13 cellular contexts compared by ENCODE assay signal in genomic region chr6:144528605-144529425, GRCh38.
DNase-seq lines count a peak whose midpoint lies in the region; ATAC-seq, FAIRE-seq and TF ChIP-seq lines count a peak whose summit lies in the region.
"Had no signal": no experiment of that assay in that cellular context is flagged by ENCODE, and none has a peak within 500 bp of the region (broad histone marks: within the 10 kb centered on the region; RNA-seq: fewer than 3 reads in every experiment).

No MANE protein-coding gene starts in this region.

- peaks cover 8% of the 10 kb centered on the region; the same call in 1 of the 2 replicates for H3K27me3 ChIP-seq in BE2C
- H3K27me3 ChIP-seq in iPS-20b (ENCODE audit: insufficient read depth, low read length): no peaks in the 10 kb centered on the region
- H3K27me3 ChIP-seq in pancreas: no peaks in the 10 kb centered on the region

- TF ChIP-seq CTCF in BE2C (IDR thresholded peaks at IDR 0.05; ENCODE audit: low read depth, low read length) (no peak), pancreas (IDR thresholded peaks at IDR 0.05) (no peak)
- TF ChIP-seq CTCF in activated CD8-positive, alpha-beta T cell treated with anti-CD3 and anti-CD28 coated beads for 36 hours (IDR thresholded peaks at IDR 0.05): no peak

- H3K27me3 Mint-ChIP-seq in activated CD8-positive, alpha-beta T cell treated with anti-CD3 and anti-CD28 coated beads for 36 hours: no peaks in the 10 kb centered on the region
- H3K27me3 Mint-ChIP-seq: activated B cell treated with CpG ODN at 0.5 μM for 24 hours had no signal

- H3K36me3 ChIP-seq in BE2C (no peaks in the 10 kb centered on the region), iPS-20b (ENCODE audit: insufficient read depth, low read depth, low read length) (peaks cover 20% of the 10 kb centered on the region), pancreas (peaks cover 0 to 19% (median 4%) of the 10 kb centered on the region in 3 donors)

- ATAC-seq in activated CD8-positive, alpha-beta T cell treated with anti-CD3 and anti-CD28 coated beads for 36 hours: no peak
- ATAC-seq in GM19035 (IDR thresholded peaks at IDR 0.05; ENCODE audit: unreplicated experiment) (no peak), pancreas (no peak)
- ATAC-seq: lower lobe of right lung had no signal

- H3K9ac ChIP-seq in iPS-20b (ENCODE audit: low read depth, low read length): no peak overlapping the region

- 95% methylated on average over 11 of the region's 11 CpGs for WGBS in pancreas, 2 donors

- peaks cover 42% of the 10 kb centered on the region for H3K36me3 Mint-ChIP-seq in activated CD8-positive, alpha-beta T cell treated with anti-CD3 and anti-CD28 coated beads for 36 hours (ENCODE audit: low read depth)

- H3K4me3 Mint-ChIP-seq in activated CD8-positive, alpha-beta T cell treated with anti-CD3 and anti-CD28 coated beads for 36 hours: no peak overlapping the region
- H3K4me3 Mint-ChIP-seq: activated B cell treated with CpG ODN at 0.5 μM for 24 hours had no signal

- no peak for FAIRE-seq in pancreas (lab: Jason Lieb, UNC)

- H3K4me3 ChIP-seq in BE2C (ENCODE audit: low read depth, low read length) (no peak overlapping the region), iPS-20b (ENCODE audit: low read length) (0 out of 2 replicates have a peak overlapping the region, but pooled peaks have one; percentile 9), pancreas (no peak overlapping the region)
- H3K4me3 ChIP-seq: lower lobe of right lung, skin epidermis had no signal

- H3K9me3 ChIP-seq in BE2C (no peaks in the 10 kb centered on the region; the same call in 1 of the 2 replicates), iPS-20b (ENCODE audit: insufficient read depth, low read depth, low read length) (no peaks in the 10 kb centered on the region), pancreas (peaks cover 0 to 2% (median 0%) of the 10 kb centered on the region in 4 donors)
- H3K9me3 ChIP-seq: lower lobe of right lung had no signal

- H3K27ac Mint-ChIP-seq in activated CD8-positive, alpha-beta T cell treated with anti-CD3 and anti-CD28 coated beads for 36 hours: peak overlapping the region; percentile 48
- H3K27ac Mint-ChIP-seq: activated B cell treated with CpG ODN at 0.5 μM for 24 hours had no signal

- H3K27ac ChIP-seq in iPS-20b (ENCODE audit: low read length) (peak overlapping the region; percentile 39), pancreas (no peak overlapping the region)
- H3K27ac ChIP-seq: lower lobe of right lung, skin epidermis had no signal

- POLR2A ChIA-PET in activated CD8-positive, alpha-beta T cell treated with anti-CD3 and anti-CD28 coated beads for 36 hours (lab: Charles Lee): no interaction called here

- no peaks in the 10 kb centered on the region for H3K9me3 Mint-ChIP-seq in activated CD8-positive, alpha-beta T cell treated with anti-CD3 and anti-CD28 coated beads for 36 hours
- H3K9me3 Mint-ChIP-seq: activated B cell treated with CpG ODN at 0.5 μM for 24 hours had no signal

- H3K4me1 Mint-ChIP-seq in activated CD8-positive, alpha-beta T cell treated with anti-CD3 and anti-CD28 coated beads for 36 hours (ENCODE audit: low read depth): peaks cover 7% of the 10 kb centered on the region
- H3K4me1 Mint-ChIP-seq: activated B cell treated with CpG ODN at 0.5 μM for 24 hours had no signal

- intact Hi-C loops in activated CD8-positive, alpha-beta T cell treated with anti-CD3 and anti-CD28 coated beads for 36 hours (cut with micrococcal nuclease): no loop called here
- intact Hi-C loops in pancreas (cut with DNase I): no loop called here

- DNase-seq in BE2C (peak; percentile 64), HK-2 (ENCODE audit: unreplicated experiment) (peak; percentile 63), NCI-H1436 treated with DMSO at 0.1 percent for 48 hours (lab: John Stamatoyannopoulos, UW) (no peak), pancreas (no peak), NOMO-1 treated with dmso at 0.1 percent for 144 hours (lab: John Stamatoyannopoulos, UW; ENCODE audit: unreplicated experiment) (no peak)
- no peak for DNase-seq in activated CD8-positive, alpha-beta T cell treated with anti-CD3 and anti-CD28 coated beads for 36 hours
- DNase-seq: activated B cell treated with CpG ODN at 0.5 μM for 24 hours, activated gamma-delta T cell, erythroblast, lower lobe of right lung had no signal

- H3K4me1 ChIP-seq in BE2C (peaks cover 9% of the 10 kb centered on the region), iPS-20b (ENCODE audit: insufficient read depth, low read length) (peaks cover 3% of the 10 kb centered on the region), pancreas (no peaks in the 10 kb centered on the region)
- H3K4me1 ChIP-seq: lower lobe of right lung had no signal

- CTCF ChIA-PET in activated CD8-positive, alpha-beta T cell treated with anti-CD3 and anti-CD28 coated beads for 36 hours (lab: Charles Lee): no interaction called here

Comparison
In these comparisons a context has a peak if more than half of its experiments do, and no peak if none do; other contexts are left out.
1. DNase-seq: peak in BE2C (single experiment) and HK-2 (single experiment); none in activated CD8-positive, alpha-beta T cell treated with anti-CD3 and anti-CD28 coated beads for 36 hours (single experiment), NCI-H1436 treated with DMSO at 0.1 percent for 48 hours (single experiment), pancreas (0 of 6) and NOMO-1 treated with dmso at 0.1 percent for 144 hours (single experiment).